10 cellular contexts compared by ENCODE assay signal in the genomic region with DNA sequence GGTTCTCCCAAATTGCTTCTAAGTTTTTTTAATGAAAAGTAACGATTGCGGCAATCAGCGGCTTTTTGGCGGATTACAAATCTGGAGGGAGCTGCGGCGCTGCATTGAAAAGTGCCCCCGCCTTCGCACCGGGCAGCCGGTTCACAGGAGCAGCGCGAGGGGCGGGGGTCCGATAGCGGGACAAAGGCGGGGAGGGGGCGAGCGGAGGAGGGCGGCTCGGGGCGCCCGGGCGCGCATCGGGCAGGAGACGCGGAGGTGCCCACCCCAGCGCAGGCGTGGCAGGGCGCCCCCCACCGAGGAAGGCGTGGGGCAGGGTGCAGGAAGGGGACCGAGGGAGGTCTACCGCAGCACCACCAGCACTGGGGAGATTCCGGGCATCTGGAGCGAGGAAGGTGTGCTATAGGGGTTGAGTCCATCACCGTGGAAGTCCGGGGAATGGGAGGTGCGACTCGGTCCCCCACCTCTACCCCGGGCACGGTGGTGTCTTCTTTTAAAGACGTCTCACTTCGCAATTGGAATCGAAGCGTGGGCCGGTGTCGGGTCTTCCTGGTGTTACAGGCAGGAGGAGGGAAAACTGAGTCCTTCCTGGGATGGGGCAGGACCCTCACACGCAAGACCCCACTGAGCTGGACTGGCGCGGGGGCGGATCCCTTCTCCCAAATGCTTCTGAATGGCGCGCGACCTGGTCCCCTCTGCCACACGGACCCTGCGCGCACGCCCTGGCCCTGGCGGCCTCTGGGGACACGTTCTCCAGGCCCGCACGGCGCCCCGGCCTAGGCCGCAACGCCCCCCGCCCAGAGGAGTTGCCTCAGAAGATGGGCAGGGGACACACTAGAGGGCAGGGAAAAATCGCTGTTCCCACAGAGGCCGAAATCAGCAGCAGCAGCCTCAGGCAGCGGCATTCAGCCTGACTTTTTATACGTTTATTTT. TPM values are rescaled to one million over a fixed set of nuclear protein-coding genes. Genes with fewer than 3 reads are reported as not detected.
DNase-seq lines count a peak whose midpoint lies in the region; ATAC-seq and TF ChIP-seq lines count a peak whose summit lies in the region.
"Had no signal": no experiment of that assay in that cellular context is flagged by ENCODE, and none has a peak within 500 bp of the region (broad histone marks: within the 10 kb centered on the region; RNA-seq: fewer than 3 reads in every experiment).

No MANE protein-coding gene starts in this region.

- intact Hi-C loops in tibial artery (cut with DNase I; ENCODE audit: low total_unique reads) = loop anchor here (10.0 kb wide), 1 partner anchor 375 kb away; no protein-coding TSS in a partner anchor

- ATAC-seq in memory B cell (ENCODE audit: low read depth) = no peak

- peak overlapping the region; percentile 20 for H3K27ac Mint-ChIP-seq in activated naive CD4-positive, alpha-beta T cell treated with anti-CD3 and anti-CD28 coated beads, Interleukin-2, amount 50 U/mL, for 24 hours
- H3K27ac Mint-ChIP-seq in brain (peak overlapping the region; percentile 81 to 91 (median 88)), memory B cell (no peak overlapping the region)

- no peak for DNase-seq in activated naive CD4-positive, alpha-beta T cell treated with Interleukin-2 at 50 U/mL for 16 hours
- DNase-seq in memory B cell (ENCODE audit: low spot score in 2 of 2) = no peak
- DNase-seq in tibial artery = no peak
- DNase-seq in DMS 273 (lab: John Stamatoyannopoulos, UW; ENCODE audit: unreplicated experiment) = no peak
- DNase-seq in cortex of kidney (lab: John Stamatoyannopoulos, UW) = no peak
- DNase-seq in effector CD8-positive, alpha-beta T cell (lab: John Stamatoyannopoulos, UW) = no peak
- DNase-seq: NCI-H187 treated with DMSO at 0.1 percent for 48 hours had no signal

- peak overlapping the region; percentile 95 for H3K4me3 Mint-ChIP-seq in activated naive CD4-positive, alpha-beta T cell treated with anti-CD3 and anti-CD28 coated beads, Interleukin-2, amount 50 U/mL, for 24 hours
- H3K4me3 Mint-ChIP-seq in brain (peak overlapping the region; percentile 83 to 91 (median 89)), memory B cell (peak overlapping the region; percentile 89)

- no peak for TF ChIP-seq CTCF in brain (conservative IDR thresholded peaks at IDR 0.05)
- no peak for TF ChIP-seq CTCF in tibial artery (IDR thresholded peaks at IDR 0.05)

- H3K27ac ChIP-seq in tibial artery = no peak overlapping the region
- H3K27ac ChIP-seq: VCaP had no signal

- H3K36me3 ChIP-seq in tibial artery = no peaks in the 10 kb centered on the region

- no peaks in the 10 kb centered on the region for H3K9me3 Mint-ChIP-seq in activated naive CD4-positive, alpha-beta T cell treated with anti-CD3 and anti-CD28 coated beads, Interleukin-2, amount 50 U/mL, for 24 hours
- H3K9me3 Mint-ChIP-seq in brain (peaks cover 0 to 18% (median 5%) of the 10 kb centered on the region in 5 experiments), memory B cell (no peaks in the 10 kb centered on the region)

- H3K36me3 Mint-ChIP-seq in activated naive CD4-positive, alpha-beta T cell treated with anti-CD3 and anti-CD28 coated beads, Interleukin-2, amount 50 U/mL, for 24 hours = peaks cover 1% of the 10 kb centered on the region
- H3K36me3 Mint-ChIP-seq in brain = no peaks in the 10 kb centered on the region
- peaks cover 2% of the 10 kb centered on the region for H3K36me3 Mint-ChIP-seq in memory B cell

- H3K4me3 ChIP-seq in tibial artery = peak overlapping the region; percentile 54 to 58

- H3K4me1 Mint-ChIP-seq in activated naive CD4-positive, alpha-beta T cell treated with anti-CD3 and anti-CD28 coated beads, Interleukin-2, amount 50 U/mL, for 24 hours = peaks cover 32% of the 10 kb centered on the region
- H3K4me1 Mint-ChIP-seq in brain (peaks cover 67% of the 10 kb centered on the region), memory B cell (peaks cover 29% of the 10 kb centered on the region)

- H3K27me3 Mint-ChIP-seq in activated naive CD4-positive, alpha-beta T cell treated with anti-CD3 and anti-CD28 coated beads, Interleukin-2, amount 50 U/mL, for 24 hours = peaks cover 64% of the 10 kb centered on the region
- H3K27me3 Mint-ChIP-seq in brain (peaks cover 68% of the 10 kb centered on the region), memory B cell (peaks cover 28% of the 10 kb centered on the region)

- H3K9me3 ChIP-seq in tibial artery = peaks cover 0 to 6% (median 0%) of the 10 kb centered on the region in 3 donors

- peaks cover 0 to 90% of the 10 kb centered on the region in 2 donors for H3K27me3 ChIP-seq in tibial artery

- peaks cover 0 to 44% (median 35%) of the 10 kb centered on the region in 4 donors for H3K4me1 ChIP-seq in tibial artery

RNA-seq across cellular contexts. Expression of gene OSTM1, which starts 44.9 kb away (rescaled TPM):
- polyA plus RNA-seq in brain (ENCODE audit: insufficient read depth, low read depth, low replicate concordance) = 3.2 TPM

RNA-seq across cellular contexts. Expression of gene NR2E1, which starts 46.3 kb away (rescaled TPM):
- polyA plus RNA-seq in brain (ENCODE audit: insufficient read depth, low read depth, low replicate concordance) = 3.0 TPM
